ENCODE assay signal across 7 cellular contexts in genomic region chr3:40521254-40521653, GRCh38.
"Had no signal": no experiment of that assay in that cellular context is flagged by ENCODE, and none has a peak within 500 bp of the region (broad histone marks: within the 10 kb centered on the region; RNA-seq: fewer than 3 reads in every experiment).

No MANE protein-coding gene starts in this region.

- H2AFZ ChIP-seq: GM23338 had no signal

- DNase-seq: H9, HCEC 1CT, KG1 had no signal

- ATAC-seq: GM23338 had no signal

- H3K4me3 ChIP-seq: GM23338 had no signal

- H3K9me3 Mint-ChIP-seq: GM23338 had no signal

- H3K27ac Mint-ChIP-seq: GM23338, H9 had no signal

- H3K4me2 ChIP-seq: GM23338 had no signal

- H3K4me3 Mint-ChIP-seq: GM23338, H9 had no signal

- FAIRE-seq: H1, H54, HTR-8/SVneo had no signal
